Comparison of ENCODE assay signal across 25 cellular contexts in the genomic region with DNA sequence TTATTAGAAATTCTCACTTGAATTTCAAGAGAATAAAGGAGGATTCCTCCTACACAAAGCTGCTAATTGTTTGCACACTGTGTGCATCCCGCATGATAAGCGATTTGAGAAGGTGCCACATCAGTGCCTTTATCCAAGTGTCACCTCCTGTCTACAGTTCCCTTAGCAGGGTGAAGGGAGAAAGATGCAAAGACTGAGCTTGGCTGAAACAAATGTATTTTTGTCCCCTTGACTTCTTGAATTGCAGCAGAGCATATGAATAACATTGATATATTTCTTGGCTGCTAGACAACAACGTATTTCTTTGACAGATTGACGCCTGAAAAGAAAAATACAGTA.
"Had no signal": no experiment of that assay in that cellular context is flagged by ENCODE, and none has a peak within 500 bp of the region (broad histone marks: within the 10 kb centered on the region; RNA-seq: fewer than 3 reads in every experiment).

No MANE protein-coding gene starts in this region.

- DNase-seq: activated CD4-positive, alpha-beta T cell treated with anti-CD3 and anti-CD28 coated beads for 48 hours; activated CD4-positive, alpha-beta T cell treated with anti-CD3 and anti-CD28 coated beads, Interleukin-2, amount 50 U/mL, for 4 hours; activated CD4-positive, CD25-positive, alpha-beta regulatory T cell treated with anti-CD3 and anti-CD28 coated beads, Interleukin-2, amount 50 U/mL, for 72 hours; activated CD8-positive, alpha-beta memory T cell treated with anti-CD3 and anti-CD28 coated beads, Interleukin-2, amount 50 U/mL, for 48 hours; activated CD8-positive, alpha-beta T cell treated with anti-CD3 and anti-CD28 coated beads, Interleukin-2, amount 10 ng/mL, durations not matched to agents 7 days and 5 days; activated naive CD4-positive, alpha-beta T cell treated with anti-CD3 and anti-CD28 coated beads, Interleukin-2, amount 50 U/mL, for 16 hours; activated naive CD8-positive, alpha-beta T cell treated with anti-CD3 and anti-CD28 coated beads, Interleukin-2, amount 10 ng/mL, durations not matched to agents 7 days and 5 days; activated T-cell treated with anti-CD3 and anti-CD28 coated beads, Interleukin-2, amount 50 U/mL, for 1 hour; adrenal gland; anterior cingulate cortex; caudate nucleus; MG63; MV-4-11; NCI-H1092 treated with DMSO at 0.1 percent for 48 hours; NCI-H1417 treated with DMSO at 0.1 percent for 48 hours; NCI-H1694 treated with DMSO at 0.1 percent for 48 hours; NCI-H2029 treated with DMSO at 0.1 percent for 48 hours; NCI-H446; NCI-H524 treated with DMSO at 0.1 percent for 48 hours; NCI-H82; NK-92 treated with Interleukin-12 subunit alpha and Interleukin-12 subunit beta, amount 100 ng/mL, for 24 hours; RPMI8226; SHP77 had no signal

- H3K9me3 ChIP-seq: adrenal gland, MG63 had no signal

- H3K36me3 ChIP-seq: adrenal gland, MG63 had no signal

- H3K4me1 ChIP-seq: adrenal gland had no signal

- H3K4me3 ChIP-seq: adrenal gland, MG63 had no signal

- ATAC-seq: activated CD8-positive, alpha-beta T cell treated with anti-CD3 and anti-CD28 coated beads, Interleukin-2, amount 10 ng/mL, durations not matched to agents 7 days and 5 days; Panc1; WTC11 had no signal

- H3K27me3 ChIP-seq: adrenal gland, MG63 had no signal

- H3K27ac ChIP-seq: adrenal gland had no signal
